ENCODE assay signal across 19 cellular contexts in the genomic region with DNA sequence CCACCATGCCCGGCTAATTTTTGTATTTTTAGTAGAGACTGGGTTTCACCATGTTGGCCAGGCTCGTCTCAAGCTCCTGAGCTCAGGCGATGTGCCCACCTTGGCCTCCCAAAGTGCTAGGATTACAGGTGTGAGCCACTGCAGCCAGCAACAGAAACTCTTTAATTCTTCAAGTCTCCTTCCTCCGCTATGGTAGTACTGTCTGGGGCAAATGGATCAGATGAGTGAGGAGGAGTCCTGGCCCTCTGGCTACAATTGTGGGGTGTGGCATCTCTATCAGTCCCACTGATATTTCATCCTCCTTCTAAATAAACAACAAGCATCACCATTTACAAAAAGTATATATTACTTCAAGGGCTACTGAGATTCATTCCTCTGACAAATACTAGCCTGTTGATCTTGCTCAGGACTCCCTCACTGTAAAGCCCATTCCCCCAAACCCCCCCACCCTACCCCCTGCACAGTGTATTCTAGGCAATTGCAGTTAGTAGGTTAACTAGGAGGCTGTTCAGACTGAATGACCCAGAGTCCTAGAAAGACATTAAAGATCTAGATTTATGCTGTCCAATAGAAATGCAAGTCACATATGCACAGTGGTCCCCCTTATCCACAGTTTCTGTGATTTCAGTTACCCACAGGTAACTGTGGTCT.
"Had no signal": no experiment of that assay in that cellular context is flagged by ENCODE, and none has a peak within 500 bp of the region (broad histone marks: within the 10 kb centered on the region; RNA-seq: fewer than 3 reads in every experiment).

No MANE protein-coding gene starts in this region.

- H3K79me2 ChIP-seq: hepatocyte had no signal

- H3K4me2 ChIP-seq: hepatocyte had no signal

- H3K36me3 ChIP-seq: neutrophil, right lobe of liver, spleen, transverse colon had no signal

- H3K4me1 Mint-ChIP-seq: naive thymus-derived CD8-positive, alpha-beta T cell; stimulated activated naive B cell treated with anti-CD40 and anti-IgM and Interleukin-4, amounts not matched to agents 10 μg/mL and 1 μg/mL and 100 μg/mL, for 72 hours; stimulated activated naive CD8-positive, alpha-beta T cell treated with anti-CD3 and anti-CD28 coated beads, Interleukin-15, amount 100 ng/mL, for 72 hours had no signal

- H3K9me3 Mint-ChIP-seq: endodermal cell; stimulated activated naive B cell treated with anti-CD40 and anti-IgM and Interleukin-4, amounts not matched to agents 10 μg/mL and 1 μg/mL and 100 μg/mL, for 72 hours; stimulated activated naive CD8-positive, alpha-beta T cell treated with anti-CD3 and anti-CD28 coated beads, Interleukin-15, amount 100 ng/mL, for 72 hours had no signal

- H3K27ac Mint-ChIP-seq: endodermal cell; stimulated activated naive B cell treated with anti-CD40 and anti-IgM and Interleukin-4, amounts not matched to agents 10 μg/mL and 1 μg/mL and 100 μg/mL, for 72 hours; stimulated activated naive CD8-positive, alpha-beta T cell treated with anti-CD3 and anti-CD28 coated beads, Interleukin-15, amount 100 ng/mL, for 72 hours had no signal

- H3K27me3 ChIP-seq: hepatocyte, neutrophil, right lobe of liver, testis, transverse colon had no signal

- H3K4me3 ChIP-seq: hepatocyte, mucosa of descending colon, psoas muscle, right lobe of liver, spleen, testis, transverse colon had no signal

- ATAC-seq: mucosa of descending colon; naive thymus-derived CD8-positive, alpha-beta T cell; psoas muscle; right lobe of liver; stimulated activated naive B cell treated with anti-CD40 and anti-IgM and Interleukin-4, amounts not matched to agents 10 μg/mL and 1 μg/mL and 100 μg/mL, for 72 hours; stimulated activated naive CD8-positive, alpha-beta T cell treated with anti-CD3 and anti-CD28 coated beads, Interleukin-15, amount 100 ng/mL, for 72 hours had no signal

- H3K4me3 Mint-ChIP-seq: endodermal cell; naive thymus-derived CD8-positive, alpha-beta T cell; stimulated activated naive B cell treated with anti-CD40 and anti-IgM and Interleukin-4, amounts not matched to agents 10 μg/mL and 1 μg/mL and 100 μg/mL, for 72 hours; stimulated activated naive CD8-positive, alpha-beta T cell treated with anti-CD3 and anti-CD28 coated beads, Interleukin-15, amount 100 ng/mL, for 72 hours had no signal

- H3K36me3 Mint-ChIP-seq: naive thymus-derived CD8-positive, alpha-beta T cell; stimulated activated naive B cell treated with anti-CD40 and anti-IgM and Interleukin-4, amounts not matched to agents 10 μg/mL and 1 μg/mL and 100 μg/mL, for 72 hours had no signal

- H3K9me3 ChIP-seq: mucosa of descending colon, neutrophil, psoas muscle, right lobe of liver, spleen, testis, transverse colon had no signal

- DNase-seq: effector CD4-positive, alpha-beta T cell; endodermal cell; erythroblast; kidney glomerular epithelial cell; mucosa of descending colon; naive thymus-derived CD8-positive, alpha-beta T cell; psoas muscle; retina; right lobe of liver; spleen; stimulated activated CD4-positive, alpha-beta T cell treated with anti-CD3 and anti-CD28 coated beads, Interleukin-15, amount 100 ng/mL, for 24 hours; stimulated activated CD4-positive, alpha-beta T cell treated with anti-CD3 and anti-CD28 coated beads, Interleukin-1b, Interleukin-23, amount 100 ng/mL, for 48 hours; stimulated activated CD4-positive, alpha-beta T cell treated with anti-CD3 and anti-CD28 coated beads, Interleukin-4, amount 100 ng/mL, for 4 hours; stimulated activated naive B cell treated with anti-CD40 and anti-IgM and Interleukin-4, amounts not matched to agents 10 μg/mL and 1 μg/mL and 100 μg/mL, for 72 hours; stimulated activated naive CD8-positive, alpha-beta T cell treated with anti-CD3 and anti-CD28 coated beads, Interleukin-15, amount 100 ng/mL, for 72 hours; transverse colon had no signal

- H3K27ac ChIP-seq: hepatocyte, neutrophil, psoas muscle, right lobe of liver, spleen, transverse colon had no signal

- H3K4me1 ChIP-seq: psoas muscle, right lobe of liver, spleen, testis, transverse colon had no signal

- H2AFZ ChIP-seq: hepatocyte had no signal
